Comparison of ENCODE assay signal across 8 cellular contexts in genomic region chr2:57516740-57517340, GRCh38.
DNase-seq lines count a peak whose midpoint lies in the region; ATAC-seq and TF ChIP-seq lines count a peak whose summit lies in the region.

No MANE protein-coding gene starts in this region.

- H3K27me3 ChIP-seq in breast epithelium: no peaks in the 10 kb centered on the region
- no peaks in the 10 kb centered on the region for H3K27me3 ChIP-seq in lung (ENCODE audit: control insufficient read depth, insufficient read depth)
- H3K27me3 ChIP-seq in brain microvascular endothelial cell (replicated peaks): no peaks in the 10 kb centered on the region

- H3K27ac ChIP-seq in breast epithelium (no peak overlapping the region), lung (ENCODE audit: low read depth in 1 of 2, low read length in 1 of 2) (no peak overlapping the region), brain microvascular endothelial cell (no peak overlapping the region)

- intact Hi-C loops in breast epithelium (cut with DNase I; ENCODE audit: low total_unique reads): loop anchor here (10.0 kb wide), 1 partner anchor 1332 kb away; the partner anchor contains the start of gene CCDC85A

- TF ChIP-seq POLR2A in breast epithelium (IDR thresholded peaks at IDR 0.05): no peak

- ATAC-seq in GM19351 (IDR thresholded peaks at IDR 0.05; ENCODE audit: unreplicated experiment) (peak; percentile 91), HG03280 (IDR thresholded peaks at IDR 0.05; ENCODE audit: unreplicated experiment) (peak; percentile 90), lung (ENCODE audit: insufficient read depth, low FRiP score) (no peak)

- in situ Hi-C loops in brain microvascular endothelial cell (cut with HindIII; ENCODE audit: low pct_ligation_motif_present, low sequenced_read_pairs): loop anchor here (25.0 kb wide), 1 partner anchor 1330 kb away; the partner anchor contains the start of gene CCDC85A

- H3K36me3 ChIP-seq in breast epithelium (no peaks in the 10 kb centered on the region), lung (ENCODE audit: control insufficient read depth in 2 of 2, insufficient read depth in 2 of 2, low read length in 2 of 2) (no peaks in the 10 kb centered on the region), brain microvascular endothelial cell (replicated peaks) (no peaks in the 10 kb centered on the region)

- H3K4me3 ChIP-seq in breast epithelium (no peak overlapping the region), lung (no peak overlapping the region), brain microvascular endothelial cell (ENCODE audit: low read depth, low read length) (no peak overlapping the region)

- H3K9me3 ChIP-seq in breast epithelium (no peaks in the 10 kb centered on the region), lung (ENCODE audit: control insufficient read depth in 2 of 2, insufficient read depth in 1 of 2, low read length in 1 of 2) (no peaks in the 10 kb centered on the region)

- DNase-seq in DMS 273 treated with DMSO at 0.1 percent for 48 hours (lab: John Stamatoyannopoulos, UW) (peak; percentile 40), NCI-H460 (ENCODE audit: extremely low read depth, low read depth) (peak; percentile 40), breast epithelium (ENCODE audit: low spot score in 2 of 2) (no peak), lung (ENCODE audit: low spot score) (no peak), brain microvascular endothelial cell (no peak)
- DNase-seq in activated CD4-positive, alpha-beta T cell treated with anti-CD3 and anti-CD28 coated beads, Interleukin-2, amount 50 U/mL, for 1 hour: no peak

- WGBS in lung, 2 donors: 7 to 17% methylated on average over 6 of the region's 6 CpGs

- TF ChIP-seq CTCF in breast epithelium (IDR thresholded peaks at IDR 0.05) (peak; percentile 17 to 54 (median 48)), lung (IDR thresholded peaks at IDR 0.05; ENCODE audit: control extremely low read depth, extremely low read depth) (peak; percentile 20), brain microvascular endothelial cell (IDR thresholded peaks at IDR 0.05; ENCODE audit: low read depth, low read length, missing control alignments) (no peak)

- H3K4me1 ChIP-seq in breast epithelium (no peaks in the 10 kb centered on the region), lung (ENCODE audit: control insufficient read depth in 2 of 2, insufficient read depth in 2 of 2, low read length in 2 of 2) (no peaks in the 10 kb centered on the region)

Comparison
In these comparisons a context has a peak if more than half of its experiments do, and no peak if none do; other contexts are left out.
1. DNase-seq: peak in DMS 273 treated with DMSO at 0.1 percent for 48 hours (single experiment) and NCI-H460 (single experiment); none in breast epithelium (0 of 2), lung (single experiment), brain microvascular endothelial cell (single experiment) and activated CD4-positive, alpha-beta T cell treated with anti-CD3 and anti-CD28 coated beads, Interleukin-2, amount 50 U/mL, for 1 hour (single experiment).